8 cellular contexts compared by ENCODE assay signal in genomic region chr1:9234223-9235122, GRCh38. TPM values are rescaled to one million over a fixed set of nuclear protein-coding genes. Genes with fewer than 3 reads are reported as not detected.
DNase-seq lines count a peak whose midpoint lies in the region; ATAC-seq, FAIRE-seq and TF ChIP-seq lines count a peak whose summit lies in the region.

H6PD (plus strand) TSS chr1:9234774; CDS start chr1:9244935, 10,161 bp downstream.

- peak; percentile 79 for ATAC-seq in GM19023 (IDR thresholded peaks at IDR 0.05; ENCODE audit: unreplicated experiment)
- ATAC-seq in HG03196 (IDR thresholded peaks at IDR 0.05; ENCODE audit: unreplicated experiment), result peak; percentile 63

- H3K4me2 ChIP-seq in endothelial cell of umbilical vein (ENCODE audit: insufficient read depth, low read length), result peak within 1 kb of the TSS; percentile 97

- TF ChIP-seq CTCF in C4-2B (conservative IDR thresholded peaks at IDR 0.05) (peak; percentile 73), endothelial cell of umbilical vein (IDR thresholded peaks at IDR 0.05; ENCODE audit: extremely low read depth in 1 of 2, insufficient read depth in 1 of 2, low read depth in 1 of 2, low read length in 2 of 2) (peak; percentile 68 to 76)

- H3K9me3 ChIP-seq in endothelial cell of umbilical vein (replicated peaks; ENCODE audit: control insufficient read depth, insufficient read depth, low read length) (no peaks in the 10 kb centered on the region), mononuclear cell (ENCODE audit: low read depth, low read length) (no peaks in the 10 kb centered on the region)

- H3K27ac ChIP-seq in C4-2B (peak within 1 kb of the TSS; percentile 93), endothelial cell of umbilical vein (ENCODE audit: insufficient read depth, low read depth, low read length) (peak within 1 kb of the TSS; percentile 75)

- peak within 1 kb of the TSS; percentile 93 for H3K9ac ChIP-seq in endothelial cell of umbilical vein (replicated peaks; ENCODE audit: extremely low read depth, insufficient read depth, low read length)

- H3K4me1 ChIP-seq in endothelial cell of umbilical vein (ENCODE audit: control insufficient read depth, extremely low read depth, insufficient read depth, low read length), result peaks cover 21% of the 10 kb centered on the region
- H3K4me1 ChIP-seq in mononuclear cell (ENCODE audit: insufficient read depth, low read length), result peaks cover 64% of the 10 kb centered on the region

- no peaks in the 10 kb centered on the region for H4K20me1 ChIP-seq in endothelial cell of umbilical vein (replicated peaks; ENCODE audit: control insufficient read depth, extremely low read depth, insufficient read depth, low read length)

- FAIRE-seq in endothelial cell of umbilical vein (lab: Jason Lieb, UNC), result peak; percentile 70

- H3K27me3 ChIP-seq in endothelial cell of umbilical vein (ENCODE audit: control insufficient read depth in 2 of 2, insufficient read depth in 2 of 2, low read length in 2 of 2) (no peaks in the 10 kb centered on the region), mononuclear cell (ENCODE audit: insufficient read depth, low read length) (no peaks in the 10 kb centered on the region)

- H3K79me2 ChIP-seq in endothelial cell of umbilical vein (ENCODE audit: control insufficient read depth, insufficient read depth, low read length), result peaks cover 6% of the 10 kb centered on the region

- POLR2A ChIA-PET in endothelial cell of umbilical vein (lab: Charles Lee), result interaction anchor here (1.1 kb wide), 1 partner anchor 34 kb away, joined by 4 read pairs; no protein-coding TSS in a partner anchor

- DNase-seq in NOMO-1 treated with DMSO at 0.1 percent for 48 hours (lab: John Stamatoyannopoulos, UW; ENCODE audit: unreplicated experiment) (peak; percentile 81), endothelial cell of umbilical vein (ENCODE audit: low read depth, low spot score) (peak; percentile 74)
- DNase-seq in activated CD8-positive, alpha-beta memory T cell treated with anti-CD3 and anti-CD28 coated beads, Interleukin-2, amount 50 U/mL, for 4 hours, result peak; percentile 70
- peak; percentile 46 to 51 for DNase-seq in stimulated activated CD8-positive, alpha-beta memory T cell treated with anti-CD3 and anti-CD28 coated beads, Interleukin-4, amount 100 ng/mL, for 1 hour (ENCODE audit: low read depth in 2 of 2, low spot score in 1 of 2)

- intact Hi-C loops in endothelial cell of umbilical vein (cut with micrococcal nuclease), result loop anchor here (1.0 to 5.0 kb wide), 4 partner anchors 37 to 354 kb away; partner anchors contain the start of genes GPR157 and TMEM201

- peak; percentile 96 for TF ChIP-seq POLR2A in endothelial cell of umbilical vein (IDR thresholded peaks at IDR 0.05; ENCODE audit: low read depth, low read length)

- no peaks in the 10 kb centered on the region for H3K36me3 ChIP-seq in endothelial cell of umbilical vein (ENCODE audit: control insufficient read depth in 2 of 2, extremely low read depth in 1 of 2, insufficient read depth in 2 of 2, low read length in 2 of 2)

- TSS peak; percentile 69 for BruUV-seq in endothelial cell of umbilical vein (replicated peaks; lab: Mats Ljungman, UMichigan)

- peak within 1 kb of the TSS; percentile 89 for H2AFZ ChIP-seq in endothelial cell of umbilical vein (ENCODE audit: low read depth, low read length)

- no peaks in the 10 kb centered on the region for H3K9me1 ChIP-seq in endothelial cell of umbilical vein (replicated peaks; ENCODE audit: control insufficient read depth, extremely low read depth, insufficient read depth, low read length)

- dilution Hi-C loops in endothelial cell of umbilical vein (cut with MboI; ENCODE audit: extremely low pct_ligation_motif_present, low sequenced_read_pairs), result no loop called here

- H3K4me3 ChIP-seq in endothelial cell of umbilical vein (replicated peaks in 1 of 3; ENCODE audit: insufficient read depth in 1 of 3, low read depth in 1 of 3, low read length in 3 of 3), result peak within 1 kb of the TSS; percentile 58 to 82 (median 66)
- peak within 1 kb of the TSS; percentile 59 for H3K4me3 ChIP-seq in mononuclear cell (ENCODE audit: low read length)

- CTCF ChIA-PET in endothelial cell of umbilical vein (lab: Charles Lee), result interaction anchor here (0.6 to 3.2 kb wide), 28 partner anchors 8 to 354 kb away, joined by 3 to 29 read pairs (median 4); partner anchors contain the start of gene TMEM201

TF ChIP-seq in endothelial cell of umbilical vein, 7 proteins besides CTCF, POLR2A, EP300 and RAD21:
- TF ChIP-seq MAX (IDR thresholded peaks at IDR 0.05; ENCODE audit: insufficient read depth, insufficient read length), result peak; percentile 56
- TF ChIP-seq POLR2AphosphoS5 (IDR thresholded peaks at IDR 0.05; ENCODE audit: insufficient read depth, low read depth, low read length), result peak; percentile 94
- no peak for TF ChIP-seq EZH2 (IDR thresholded peaks at IDR 0.05; ENCODE audit: borderline replicate concordance, low read depth, low read length, severe bottlenecking)
- no peak for TF ChIP-seq JUN (IDR thresholded peaks at IDR 0.05; ENCODE audit: borderline replicate concordance, insufficient read depth, insufficient read length, low read depth)

RNA-seq across cellular contexts. Expression of gene H6PD, which starts in this region (rescaled TPM):
- 29.0 and 40.1 TPM in 2 replicates for total RNA-seq in endothelial cell of umbilical vein
- polyA plus RNA-seq in endothelial cell of umbilical vein, result 24.5 and 26.9 TPM in 2 replicates
- polyA plus RNA-seq in endothelial cell of umbilical vein (2011; cell fraction: cytosol; rRNA removed), result 22.5 and 26.8 TPM in 2 replicates
- polyA plus RNA-seq in endothelial cell of umbilical vein (2011; cell fraction: nucleus; rRNA removed), result 19.4 and 21.4 TPM in 2 replicates
- 20.4 and 21.0 TPM in 2 replicates for polyA plus RNA-seq in endothelial cell of umbilical vein (2012)
- 31.0 and 33.4 TPM in 2 replicates for polyA minus RNA-seq in endothelial cell of umbilical vein
- polyA minus RNA-seq in endothelial cell of umbilical vein (2011; cell fraction: cytosol; rRNA and poly(A)+ RNA removed), result 3.4 TPM
- polyA minus RNA-seq in endothelial cell of umbilical vein (2011; cell fraction: nucleus; rRNA and poly(A)+ RNA removed), result 11.2 and 11.9 TPM in 2 replicates
- 10.5 TPM for total RNA-seq in mononuclear cell

Comparison
In these comparisons a context has a peak if more than half of its experiments do, and no peak if none do; other contexts are left out.
1. Peak in every context shown above with its lines: DNase-seq, ATAC-seq, H3K4me3 ChIP-seq and H3K27ac ChIP-seq.